ENCODE assay signal across 12 cellular contexts in genomic region chr2:11131166-11131920, GRCh38. TPM values are rescaled to one million over a fixed set of nuclear protein-coding genes. Genes with fewer than 3 reads are reported as not detected.
DNase-seq lines count a peak whose midpoint lies in the region; ATAC-seq and TF ChIP-seq lines count a peak whose summit lies in the region.
"Had no signal": no experiment of that assay in that cellular context is flagged by ENCODE, and none has a peak within 500 bp of the region (broad histone marks: within the 10 kb centered on the region; RNA-seq: fewer than 3 reads in every experiment).

No MANE protein-coding gene starts in this region.

- peak overlapping the region; percentile 24 for H4K91ac ChIP-seq in mesenchymal stem cell (ENCODE audit: low read length)

- no peaks in the 10 kb centered on the region for H3K9me3 ChIP-seq in mesenchymal stem cell (ENCODE audit: control insufficient read depth, low read length)
- H3K9me3 ChIP-seq in Peyer's patch, result no peaks in the 10 kb centered on the region
- H3K9me3 ChIP-seq: tibial nerve had no signal

- no peak for DNase-seq in activated naive CD4-positive, alpha-beta T cell treated with anti-CD3 and anti-CD28 coated beads, Interleukin-2, amount 10 ng/mL, durations not matched to agents 7 days and 5 days
- no peak for DNase-seq in activated naive CD4-positive, alpha-beta T cell treated with anti-CD3 and anti-CD28 coated beads, Interleukin-2, amount 50 U/mL, for 16 hours
- no peak for DNase-seq in activated T-helper 1 cell treated with anti-CD3 and anti-CD28 coated beads, Interleukin-12 subunit alpha, Interleukin-12 subunit beta, Interleukin-2, Interleukin-4 antibody, amounts not matched to agents 30 ng/mL and 10 ng/mL and 1 ng/mL, durations not matched to agents 14 hours and 24 hours and 36 hours (ENCODE audit: low spot score)
- DNase-seq in mesenchymal stem cell (no peak), Peyer's patch (no peak), Calu3 (no peak)
- DNase-seq in stimulated activated naive B cell treated with anti-CD40 and anti-IgM and Interleukin-4, amounts not matched to agents 10 μg/mL and 1 μg/mL and 100 μg/mL, for 72 hours, result no peak
- DNase-seq: effector CD8-positive, alpha-beta T cell; NCI-H146; PC-3 had no signal

- no peak overlapping the region for H2BK120ac ChIP-seq in mesenchymal stem cell (ENCODE audit: low read depth, low read length)

- no peak overlapping the region for H3K23ac ChIP-seq in mesenchymal stem cell (ENCODE audit: low read length in 2 of 2)

- no peak overlapping the region for H3K4ac ChIP-seq in mesenchymal stem cell (ENCODE audit: low read depth in 1 of 2, low read length in 2 of 2)

- 95% methylated on average over 20 of the region's 20 CpGs for WGBS in mesenchymal stem cell

- H3K79me1 ChIP-seq in mesenchymal stem cell (replicated peaks; ENCODE audit: low read length, poor library complexity, severe bottlenecking), result no peaks in the 10 kb centered on the region

- H3K4me1 ChIP-seq in mesenchymal stem cell (ENCODE audit: control insufficient read depth, insufficient read depth, low read depth, low read length), result peaks cover 17% of the 10 kb centered on the region
- H3K4me1 ChIP-seq in Peyer's patch, result peaks cover 6 to 18% (median 9%) of the 10 kb centered on the region in 4 donors

- H2AK5ac ChIP-seq in mesenchymal stem cell (ENCODE audit: low read length, severe bottlenecking), result peak overlapping the region; percentile 29

- peak overlapping the region; percentile 29 for H4K8ac ChIP-seq in mesenchymal stem cell (ENCODE audit: low read length)

- H3K27ac Mint-ChIP-seq in activated naive CD4-positive, alpha-beta T cell treated with anti-CD3 and anti-CD28 coated beads, Interleukin-2, amount 10 ng/mL, durations not matched to agents 7 days and 5 days, result peak overlapping the region; percentile 61
- peak overlapping the region; percentile 4 for H3K27ac Mint-ChIP-seq in activated T-helper 1 cell treated with anti-CD3 and anti-CD28 coated beads, Interleukin-12 subunit alpha, Interleukin-12 subunit beta, Interleukin-2, Interleukin-4 antibody, amounts not matched to agents 30 ng/mL and 10 ng/mL and 1 ng/mL, durations not matched to agents 14 hours and 24 hours and 36 hours
- H3K27ac Mint-ChIP-seq in stimulated activated naive B cell treated with anti-CD40 and anti-IgM and Interleukin-4, amounts not matched to agents 10 μg/mL and 1 μg/mL and 100 μg/mL, for 72 hours, result peak overlapping the region; percentile 59
- no peak overlapping the region for H3K27ac Mint-ChIP-seq in Calu3 (ENCODE audit: unreplicated experiment)

- H3K27me3 ChIP-seq in mesenchymal stem cell (ENCODE audit: control insufficient read depth in 1 of 2, insufficient read depth in 1 of 2, low read length in 2 of 2), result peaks cover 19 to 48% of the 10 kb centered on the region in 2 experiments
- H3K27me3 ChIP-seq in Peyer's patch, result no peaks in the 10 kb centered on the region
- H3K27me3 ChIP-seq: tibial nerve had no signal

- ATAC-seq in stimulated activated naive B cell treated with anti-CD40 and anti-IgM and Interleukin-4, amounts not matched to agents 10 μg/mL and 1 μg/mL and 100 μg/mL, for 72 hours (replicated peaks), result no peak
- ATAC-seq in GM19395 (IDR thresholded peaks at IDR 0.05; ENCODE audit: unreplicated experiment), result no peak
- ATAC-seq: PC-3 had no signal

- no peak overlapping the region for H3K4me3 ChIP-seq in mesenchymal stem cell (ENCODE audit: insufficient read depth in 1 of 2, low read depth in 1 of 2, low read length in 2 of 2)
- H3K4me3 ChIP-seq in Peyer's patch, result no peak overlapping the region
- H3K4me3 ChIP-seq: tibial nerve had no signal

- no peak overlapping the region for H3K27ac ChIP-seq in mesenchymal stem cell (ENCODE audit: low read length, poor library complexity, severe bottlenecking)
- H3K27ac ChIP-seq in Peyer's patch, result no peak overlapping the region
- H3K27ac ChIP-seq: tibial nerve had no signal

- no TSS peak for BruUV-seq in Calu3 (replicated peaks; lab: Mats Ljungman, UMichigan)

- H3K36me3 Mint-ChIP-seq in activated naive CD4-positive, alpha-beta T cell treated with anti-CD3 and anti-CD28 coated beads, Interleukin-2, amount 10 ng/mL, durations not matched to agents 7 days and 5 days, result no peaks in the 10 kb centered on the region
- H3K36me3 Mint-ChIP-seq in activated T-helper 1 cell treated with anti-CD3 and anti-CD28 coated beads, Interleukin-12 subunit alpha, Interleukin-12 subunit beta, Interleukin-2, Interleukin-4 antibody, amounts not matched to agents 30 ng/mL and 10 ng/mL and 1 ng/mL, durations not matched to agents 14 hours and 24 hours and 36 hours (ENCODE audit: low read depth), result no peaks in the 10 kb centered on the region
- no peaks in the 10 kb centered on the region for H3K36me3 Mint-ChIP-seq in stimulated activated naive B cell treated with anti-CD40 and anti-IgM and Interleukin-4, amounts not matched to agents 10 μg/mL and 1 μg/mL and 100 μg/mL, for 72 hours
- peaks cover 9% of the 10 kb centered on the region for H3K36me3 Mint-ChIP-seq in Calu3 (ENCODE audit: insufficient read depth, unreplicated experiment)

- peaks cover 38% of the 10 kb centered on the region for H3K27me3 Mint-ChIP-seq in activated naive CD4-positive, alpha-beta T cell treated with anti-CD3 and anti-CD28 coated beads, Interleukin-2, amount 10 ng/mL, durations not matched to agents 7 days and 5 days
- H3K27me3 Mint-ChIP-seq in activated T-helper 1 cell treated with anti-CD3 and anti-CD28 coated beads, Interleukin-12 subunit alpha, Interleukin-12 subunit beta, Interleukin-2, Interleukin-4 antibody, amounts not matched to agents 30 ng/mL and 10 ng/mL and 1 ng/mL, durations not matched to agents 14 hours and 24 hours and 36 hours (ENCODE audit: insufficient read depth), result peaks cover 11% of the 10 kb centered on the region
- H3K27me3 Mint-ChIP-seq in stimulated activated naive B cell treated with anti-CD40 and anti-IgM and Interleukin-4, amounts not matched to agents 10 μg/mL and 1 μg/mL and 100 μg/mL, for 72 hours, result peaks cover 6 to 7% of the 10 kb centered on the region in 2 donors
- H3K27me3 Mint-ChIP-seq in Calu3 (ENCODE audit: unreplicated experiment), result peaks cover 48% of the 10 kb centered on the region

- no peak overlapping the region for H3K14ac ChIP-seq in mesenchymal stem cell (ENCODE audit: low read length in 2 of 2)

- H2BK12ac ChIP-seq in mesenchymal stem cell (ENCODE audit: low read length in 2 of 2), result peak overlapping the region in 1 of 2 experiments; percentile 15

- H2BK5ac ChIP-seq in mesenchymal stem cell (ENCODE audit: low read depth, low read length, poor library complexity, severe bottlenecking), result no peak overlapping the region

- intact Hi-C loops in activated T-helper 1 cell treated with anti-CD3 and anti-CD28 coated beads, Interleukin-12 subunit alpha, Interleukin-12 subunit beta, Interleukin-2, Interleukin-4 antibody, amounts not matched to agents 30 ng/mL and 10 ng/mL and 1 ng/mL, durations not matched to agents 14 hours and 24 hours and 36 hours (cut with micrococcal nuclease), result loop anchor here (5.0 kb wide), 3 partner anchors 319 to 646 kb away; partner anchors contain the start of gene PDIA6
- intact Hi-C loops in Calu3 (cut with micrococcal nuclease; ENCODE audit: unreplicated experiment), result no loop called here

- H3K4me2 ChIP-seq in mesenchymal stem cell (ENCODE audit: low read length, poor library complexity, severe bottlenecking), result no peak overlapping the region

- no peak for TF ChIP-seq CTCF in Peyer's patch (IDR thresholded peaks at IDR 0.05)
- no peak for TF ChIP-seq CTCF in Calu3 (IDR thresholded peaks at IDR 0.05; ENCODE audit: unreplicated experiment)

- H3K9me3 Mint-ChIP-seq in activated naive CD4-positive, alpha-beta T cell treated with anti-CD3 and anti-CD28 coated beads, Interleukin-2, amount 10 ng/mL, durations not matched to agents 7 days and 5 days, result no peaks in the 10 kb centered on the region
- no peaks in the 10 kb centered on the region for H3K9me3 Mint-ChIP-seq in activated T-helper 1 cell treated with anti-CD3 and anti-CD28 coated beads, Interleukin-12 subunit alpha, Interleukin-12 subunit beta, Interleukin-2, Interleukin-4 antibody, amounts not matched to agents 30 ng/mL and 10 ng/mL and 1 ng/mL, durations not matched to agents 14 hours and 24 hours and 36 hours
- no peaks in the 10 kb centered on the region for H3K9me3 Mint-ChIP-seq in stimulated activated naive B cell treated with anti-CD40 and anti-IgM and Interleukin-4, amounts not matched to agents 10 μg/mL and 1 μg/mL and 100 μg/mL, for 72 hours
- H3K9me3 Mint-ChIP-seq in Calu3 (ENCODE audit: low read depth, unreplicated experiment), result no peaks in the 10 kb centered on the region

- H3K4me3 Mint-ChIP-seq in activated naive CD4-positive, alpha-beta T cell treated with anti-CD3 and anti-CD28 coated beads, Interleukin-2, amount 10 ng/mL, durations not matched to agents 7 days and 5 days, result peak overlapping the region; percentile 50
- peak overlapping the region; percentile 51 for H3K4me3 Mint-ChIP-seq in activated T-helper 1 cell treated with anti-CD3 and anti-CD28 coated beads, Interleukin-12 subunit alpha, Interleukin-12 subunit beta, Interleukin-2, Interleukin-4 antibody, amounts not matched to agents 30 ng/mL and 10 ng/mL and 1 ng/mL, durations not matched to agents 14 hours and 24 hours and 36 hours
- H3K4me3 Mint-ChIP-seq in stimulated activated naive B cell treated with anti-CD40 and anti-IgM and Interleukin-4, amounts not matched to agents 10 μg/mL and 1 μg/mL and 100 μg/mL, for 72 hours, result peak overlapping the region; percentile 3 to 90
- H3K4me3 Mint-ChIP-seq in Calu3 (ENCODE audit: low read depth, unreplicated experiment), result no peak overlapping the region

- H3K4me1 Mint-ChIP-seq in activated naive CD4-positive, alpha-beta T cell treated with anti-CD3 and anti-CD28 coated beads, Interleukin-2, amount 10 ng/mL, durations not matched to agents 7 days and 5 days, result peaks cover 44% of the 10 kb centered on the region
- peaks cover 13% of the 10 kb centered on the region for H3K4me1 Mint-ChIP-seq in activated T-helper 1 cell treated with anti-CD3 and anti-CD28 coated beads, Interleukin-12 subunit alpha, Interleukin-12 subunit beta, Interleukin-2, Interleukin-4 antibody, amounts not matched to agents 30 ng/mL and 10 ng/mL and 1 ng/mL, durations not matched to agents 14 hours and 24 hours and 36 hours (ENCODE audit: low read depth)
- peaks cover 26 to 28% of the 10 kb centered on the region in 2 donors for H3K4me1 Mint-ChIP-seq in stimulated activated naive B cell treated with anti-CD40 and anti-IgM and Interleukin-4, amounts not matched to agents 10 μg/mL and 1 μg/mL and 100 μg/mL, for 72 hours
- H3K4me1 Mint-ChIP-seq in Calu3 (ENCODE audit: low read depth, unreplicated experiment), result peaks cover 14% of the 10 kb centered on the region

- no peak overlapping the region for H3K18ac ChIP-seq in mesenchymal stem cell (ENCODE audit: low read depth in 1 of 2, low read length in 2 of 2)

- peak overlapping the region; percentile 95 for H2BK15ac ChIP-seq in mesenchymal stem cell (ENCODE audit: low read depth, poor library complexity, severe bottlenecking)

- no peaks in the 10 kb centered on the region for H3K36me3 ChIP-seq in mesenchymal stem cell (ENCODE audit: control insufficient read depth in 1 of 2, insufficient read depth in 2 of 2, low read depth in 1 of 2, low read length in 2 of 2)
- H3K36me3 ChIP-seq in Peyer's patch, result no peaks in the 10 kb centered on the region
- H3K36me3 ChIP-seq: tibial nerve had no signal

- no peak overlapping the region for H2AFZ ChIP-seq in mesenchymal stem cell (ENCODE audit: low read depth, low read length)

- no peak for TF ChIP-seq POLR2A in Peyer's patch (IDR thresholded peaks at IDR 0.05)

- CTCF ChIA-PET in activated naive CD4-positive, alpha-beta T cell treated with anti-CD3 and anti-CD28 coated beads, Interleukin-2, amount 10 ng/mL, durations not matched to agents 7 days and 5 days (lab: Charles Lee), result interaction anchor here (0.6 to 6.6 kb wide), 27 partner anchors 7 to 551 kb away, joined by 3 to 147 read pairs (median 6); partner anchors contain the start of gene SLC66A3
- CTCF ChIA-PET in Calu3 (lab: Charles Lee), result interaction anchor here (0.7 to 2.4 kb wide), 3 partner anchors 20 to 299 kb away, joined by 3 to 17 read pairs (median 3); no protein-coding TSS in a partner anchor

- H3K9ac ChIP-seq in mesenchymal stem cell (ENCODE audit: low read length), result no peak overlapping the region

RNA-seq across cellular contexts. Expression of gene SLC66A3, which starts 23.9 kb away (rescaled TPM):
- total RNA-seq in activated T-helper 1 cell treated with anti-CD3 and anti-CD28 coated beads, Interleukin-12 subunit alpha, Interleukin-12 subunit beta, Interleukin-2, Interleukin-4 antibody, amounts not matched to agents 30 ng/mL and 10 ng/mL and 1 ng/mL, durations not matched to agents 14 hours and 24 hours and 36 hours, result 7.2 and 7.9 TPM in 2 replicates
- polyA plus RNA-seq in mesenchymal stem cell (2013, experiment 1 of 2), result 36.6 TPM
- 33.8 TPM for polyA plus RNA-seq in mesenchymal stem cell (2013, experiment 2 of 2)
- total RNA-seq in Peyer's patch (10 to 100 TPM; 18.4 to 53.6 (median 31.8) TPM), Calu3 (2022) (13.5 and 15.0 TPM in 2 replicates)
